8 cellular contexts compared by ENCODE assay signal in genomic region chr1:151196292-151196800, GRCh38. TPM values are rescaled to one million over a fixed set of nuclear protein-coding genes. Genes with fewer than 3 reads are reported as not detected.
DNase-seq lines count a peak whose midpoint lies in the region; ATAC-seq and TF ChIP-seq lines count a peak whose summit lies in the region.

No MANE protein-coding gene starts in this region.

- H3K36me3 ChIP-seq in adipocyte (ENCODE audit: control insufficient read depth, insufficient read depth, low read length, severe bottlenecking), result no peaks in the 10 kb centered on the region
- H3K36me3 ChIP-seq in heart left ventricle, result no peaks in the 10 kb centered on the region

- WGBS in heart left ventricle, 4 donors, result 39 to 45% (median 41%) methylated on average over 14 of the region's 14 CpGs

- TF ChIP-seq POLR2A in NB4 (IDR thresholded peaks at IDR 0.05; ENCODE audit: extremely low read depth, insufficient read length) (no peak), heart left ventricle (IDR thresholded peaks at IDR 0.05) (no peak)

- H3K4me3 ChIP-seq in NB4 (ENCODE audit: low read depth, low read length) (peak overlapping the region; percentile 62), adipocyte (ENCODE audit: low read length) (peak overlapping the region; percentile 74), heart left ventricle (peak overlapping the region in 5 of 12 donors; percentile 1 to 36 (median 7))

- ATAC-seq in heart left ventricle, result peak in 2 of 4 donors; percentile 8 to 16
- ATAC-seq in GM18907 (IDR thresholded peaks at IDR 0.05; ENCODE audit: unreplicated experiment), result no peak
- no peak for ATAC-seq in HG03521 (IDR thresholded peaks at IDR 0.05; ENCODE audit: unreplicated experiment)

- H3K4me1 ChIP-seq in adipocyte (ENCODE audit: control insufficient read depth, insufficient read depth, low read length) (peaks cover 25% of the 10 kb centered on the region), heart left ventricle (peaks cover 0 to 35% (median 26%) of the 10 kb centered on the region in 12 donors)

- peak overlapping the region in 10 of 12 donors; percentile 28 to 73 (median 50) for H3K27ac ChIP-seq in heart left ventricle

- H3K27me3 ChIP-seq in adipocyte (replicated peaks; ENCODE audit: control insufficient read depth, insufficient read depth, low read length) (no peaks in the 10 kb centered on the region), heart left ventricle (no peaks in the 10 kb centered on the region)

- DNase-seq in DMS79 treated with DMSO at 0.1 percent for 48 hours (lab: John Stamatoyannopoulos, UW) (peak; percentile 88), NB4 (ENCODE audit: low read depth) (peak; percentile 83), SIG-M5 treated with dmso at 0.1 percent for 504 hours (lab: John Stamatoyannopoulos, UW; ENCODE audit: unreplicated experiment) (peak; percentile 93), adipocyte (ENCODE audit: low read depth) (peak; percentile 92), heart left ventricle (peak in 4 of 5 donors; percentile 57 to 69 (median 64)), pulmonary artery endothelial cell (ENCODE audit: low read depth, low spot score) (peak; percentile 63)

- H3K9ac ChIP-seq in adipocyte (ENCODE audit: low read length), result peak overlapping the region; percentile 81

- peak; percentile 39 for TF ChIP-seq CTCF in NB4 (IDR thresholded peaks at IDR 0.05; ENCODE audit: low read depth, low read length)
- peak; percentile 33 to 71 (median 54) for TF ChIP-seq CTCF in heart left ventricle (IDR thresholded peaks at IDR 0.05)

- intact Hi-C loops in heart left ventricle (cut with DNase I), result loop anchor here in 8 of 10 donors (1.0 to 10.0 kb wide), 8 partner anchors 55 to 208 kb away; partner anchors contain the start of genes PSMD4 (in 3 of the 8) and RFX5 (in 1 of the 8)

- no peaks in the 10 kb centered on the region for H3K9me3 ChIP-seq in adipocyte (ENCODE audit: control insufficient read depth, low read length)
- no peaks in the 10 kb centered on the region for H3K9me3 ChIP-seq in heart left ventricle

RNA-seq across cellular contexts. Expression of gene PIP5K1A, which starts 2.0 kb away (rescaled TPM):
- total RNA-seq in heart left ventricle (10 to 100 TPM; 28.1 to 48.8 (median 37.0) TPM), pulmonary artery endothelial cell (61.1 and 73.7 TPM in 2 replicates)
- polyA plus RNA-seq in heart left ventricle, result 10 to 100 TPM; 20.5 to 26.1 TPM

RNA-seq across cellular contexts. Expression of gene VPS72, which starts 6.3 kb away (rescaled TPM):
- total RNA-seq in heart left ventricle, result 10 to 100 TPM; 29.6 to 49.1 (median 38.1) TPM
- polyA plus RNA-seq in heart left ventricle, result 10 to 100 TPM; 31.2 to 41.6 TPM
- total RNA-seq in pulmonary artery endothelial cell, result 63.3 and 65.7 TPM in 2 replicates

RNA-seq across cellular contexts. Expression of gene TMOD4, which starts 20.6 kb away (rescaled TPM):
- under 1 TPM in 3 of 9 donors, not detected in 6; 0.37 to 0.61 (median 0.50) TPM for total RNA-seq in heart left ventricle
- polyA plus RNA-seq in heart left ventricle, result not detected
- total RNA-seq in pulmonary artery endothelial cell, result not detected in 2 replicates

RNA-seq across cellular contexts. Expression of gene SCNM1, which starts 30.4 kb away (rescaled TPM):
- total RNA-seq in heart left ventricle (10 to 100 TPM; 11.5 to 28.4 (median 17.5) TPM), pulmonary artery endothelial cell (30.2 and 37.2 TPM in 2 replicates)
- polyA plus RNA-seq in heart left ventricle, result 10 to 100 TPM; 33.0 to 44.4 TPM

RNA-seq across cellular contexts. Expression of gene LYSMD1, which starts 30.6 kb away (rescaled TPM):
- 10 to 100 TPM; 10.1 to 26.8 (median 13.0) TPM for total RNA-seq in heart left ventricle
- 10 to 100 TPM in 1 of 2 donors, 1 to 10 TPM in 1; 6.8 to 14.7 TPM for polyA plus RNA-seq in heart left ventricle
- 3.1 and 5.6 TPM in 2 replicates for total RNA-seq in pulmonary artery endothelial cell
